In the genomic region with DNA sequence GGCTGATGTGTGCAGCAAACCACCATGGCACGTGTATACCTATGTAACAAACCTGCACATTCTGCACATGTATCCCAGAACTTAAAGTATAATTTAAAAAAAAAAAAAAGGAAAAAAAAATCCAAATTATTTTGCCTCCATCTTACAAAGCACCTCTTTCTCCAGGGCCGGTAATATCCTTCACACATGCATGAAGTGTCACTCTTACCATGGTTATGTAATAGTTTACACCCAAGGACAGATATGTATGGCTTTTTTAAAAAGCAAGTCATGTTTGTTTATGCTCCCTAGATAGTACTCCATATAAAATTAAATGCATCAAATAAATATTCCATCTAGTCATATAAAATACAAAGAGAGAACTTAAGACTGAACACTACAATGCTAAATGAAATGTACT, we compare ENCODE assay signal across 29 cellular contexts. TPM values are rescaled to one million over a fixed set of nuclear protein-coding genes. Genes with fewer than 3 reads are reported as not detected.
"Had no signal": no experiment of that assay in that cellular context is flagged by ENCODE, and none has a peak within 500 bp of the region (broad histone marks: within the 10 kb centered on the region; RNA-seq: fewer than 3 reads in every experiment).

No MANE protein-coding gene starts in this region.

- H3K27me3 Mint-ChIP-seq: activated CD8-positive, alpha-beta T cell treated with anti-CD3 and anti-CD28 coated beads for 36 hours; activated naive CD4-positive, alpha-beta T cell treated with anti-CD3 and anti-CD28 coated beads, Interleukin-2, amount 50 U/mL, for 24 hours had no signal

- H3K4me3 ChIP-seq: adrenal gland, SJSA1 had no signal

- DNase-seq: activated CD4-positive, alpha-beta T cell treated with anti-CD3 and anti-CD28 coated beads for 4 hours; activated CD8-positive, alpha-beta memory T cell treated with anti-CD3 and anti-CD28 coated beads, Interleukin-2, amount 50 U/mL, for 4 hours; activated CD8-positive, alpha-beta T cell treated with anti-CD3 and anti-CD28 coated beads for 36 hours; activated effector memory CD4-positive, alpha-beta T cell treated with Interleukin-2 at 50 U/mL for 16 hours; activated naive CD4-positive, alpha-beta T cell; activated T-cell treated with anti-CD3 and anti-CD28 coated beads, Interleukin-2, amount 50 U/mL, for 1 hour; adrenal gland; anterior cingulate cortex; KG1; NCI-H1092; NCI-H1417; NCI-H1694; NCI-H2029; NCI-H2107; NCI-H345; NCI-H510A; NCI-H526 treated with DMSO at 0.1 percent for 48 hours; NK-92 treated with Interleukin-12 subunit alpha and Interleukin-12 subunit beta, amount 100 ng/mL, for 24 hours; SHP77; SW 1271 had no signal

- H3K4me3 Mint-ChIP-seq: activated CD8-positive, alpha-beta T cell treated with anti-CD3 and anti-CD28 coated beads for 36 hours; activated naive CD4-positive, alpha-beta T cell treated with anti-CD3 and anti-CD28 coated beads, Interleukin-2, amount 50 U/mL, for 24 hours; activated T-helper 1 cell treated with anti-CD3 and anti-CD28 coated beads, Interleukin-12 subunit alpha, Interleukin-12 subunit beta, Interleukin-2, Interleukin-4 antibody, amounts not matched to agents 30 ng/mL and 10 ng/mL and 1 ng/mL, durations not matched to agents 14 hours and 24 hours and 36 hours; T-helper 2 cell treated with Interferon-gamma antibody and Interleukin-4, amounts not matched to agents 5 μg/mL and 100 μg/mL, for 36 hours had no signal

- ATAC-seq: SK-N-SH treated with all-trans-retinoic acid at 6 μM for 48 hours had no signal

- H3K27me3 ChIP-seq: adrenal gland, SJSA1 had no signal

- H3K27ac ChIP-seq: adrenal gland, SJSA1 had no signal

- H3K9me3 ChIP-seq: adrenal gland, SJSA1 had no signal

- H3K4me1 ChIP-seq: SJSA1 had no signal

- H3K9me3 Mint-ChIP-seq: activated T-helper 1 cell treated with anti-CD3 and anti-CD28 coated beads, Interleukin-12 subunit alpha, Interleukin-12 subunit beta, Interleukin-2, Interleukin-4 antibody, amounts not matched to agents 30 ng/mL and 10 ng/mL and 1 ng/mL, durations not matched to agents 14 hours and 24 hours and 36 hours; T-helper 2 cell treated with Interferon-gamma antibody and Interleukin-4, amounts not matched to agents 5 μg/mL and 100 μg/mL, for 36 hours had no signal

- H3K27ac Mint-ChIP-seq: activated CD8-positive, alpha-beta T cell treated with anti-CD3 and anti-CD28 coated beads for 36 hours; activated naive CD4-positive, alpha-beta T cell treated with anti-CD3 and anti-CD28 coated beads, Interleukin-2, amount 50 U/mL, for 24 hours; activated T-helper 1 cell treated with anti-CD3 and anti-CD28 coated beads, Interleukin-12 subunit alpha, Interleukin-12 subunit beta, Interleukin-2, Interleukin-4 antibody, amounts not matched to agents 30 ng/mL and 10 ng/mL and 1 ng/mL, durations not matched to agents 14 hours and 24 hours and 36 hours; T-helper 2 cell treated with Interferon-gamma antibody and Interleukin-4, amounts not matched to agents 5 μg/mL and 100 μg/mL, for 36 hours had no signal

- H3K36me3 ChIP-seq: adrenal gland had no signal

RNA-seq across cellular contexts. Expression of a gene that starts 58.0 kb away (rescaled TPM):
- total RNA-seq: activated CD8-positive, alpha-beta T cell treated with anti-CD3 and anti-CD28 coated beads for 36 hours; activated T-helper 1 cell treated with anti-CD3 and anti-CD28 coated beads, Interleukin-12 subunit alpha, Interleukin-12 subunit beta, Interleukin-2, Interleukin-4 antibody, amounts not matched to agents 30 ng/mL and 10 ng/mL and 1 ng/mL, durations not matched to agents 14 hours and 24 hours and 36 hours; adrenal gland; cardiac septum; cerebellum; MCF 10A; SJSA1; T-helper 1 cell treated with Interleukin-12 subunit alpha and Interleukin-12 subunit beta and Interleukin-4 antibody, amounts not matched to agents 30 ng/mL and 1 ng/mL, for 36 hours had no signal
- polyA plus RNA-seq: adrenal gland had no signal
